Comparison of ENCODE assay signal across 8 cellular contexts in genomic region chr6:157068691-157069228, GRCh38.
DNase-seq lines count a peak whose midpoint lies in the region; ATAC-seq and TF ChIP-seq lines count a peak whose summit lies in the region.

No MANE protein-coding gene starts in this region.

- H3K9me3 ChIP-seq in CD4-positive, alpha-beta T cell (ENCODE audit: control insufficient read depth, low read length), result no peaks in the 10 kb centered on the region

- H3K4me3 Mint-ChIP-seq in CD4-positive, alpha-beta T cell, result peak overlapping the region; percentile 72

- peaks cover 12% of the 10 kb centered on the region for H3K36me3 Mint-ChIP-seq in CD4-positive, alpha-beta T cell (ENCODE audit: low read depth)

- peaks cover 70% of the 10 kb centered on the region for H3K4me1 Mint-ChIP-seq in CD4-positive, alpha-beta T cell (ENCODE audit: low read depth)

- no peaks in the 10 kb centered on the region for H3K27me3 ChIP-seq in CD4-positive, alpha-beta T cell (ENCODE audit: control insufficient read depth, insufficient read depth, low read length)

- TF ChIP-seq CTCF in CD4-positive, alpha-beta T cell (IDR thresholded peaks at IDR 0.05), result no peak

- CTCF ChIA-PET in CD4-positive, alpha-beta T cell (lab: Charles Lee), result interaction anchor here (1.0 kb wide), 1 partner anchor 10 kb away, joined by 3 read pairs; no protein-coding TSS in a partner anchor

- POLR2A ChIA-PET in CD4-positive, alpha-beta T cell (lab: Charles Lee), result interaction anchor here (0.6 to 1.0 kb wide), 3 partner anchors 12 to 48 kb away, joined by 3 read pairs; no protein-coding TSS in a partner anchor

- H3K27ac Mint-ChIP-seq in CD4-positive, alpha-beta T cell, result peak overlapping the region; percentile 38

- no peaks in the 10 kb centered on the region for H3K27me3 Mint-ChIP-seq in CD4-positive, alpha-beta T cell

- intact Hi-C loops in CD4-positive, alpha-beta T cell (cut with DNase I, micrococcal nuclease), result no loop called here

- no peak overlapping the region for H3K27ac ChIP-seq in CD4-positive, alpha-beta T cell (ENCODE audit: low read depth, low read length)
- no peak overlapping the region for H3K27ac ChIP-seq in substantia nigra (ENCODE audit: low read depth, low read length, poor library complexity, severe bottlenecking)

- H3K9me3 Mint-ChIP-seq in CD4-positive, alpha-beta T cell, result no peaks in the 10 kb centered on the region

- no peak for DNase-seq in CD4-positive, alpha-beta T cell
- DNase-seq in amniotic epithelial cell (ENCODE audit: low read depth) (peak; percentile 45), globus pallidus (ENCODE audit: low spot score) (no peak), A172 (ENCODE audit: low spot score) (no peak), substantia nigra (lab: John Stamatoyannopoulos, UW) (no peak)
- no peak for DNase-seq in central memory CD4-positive, alpha-beta T cell

- ATAC-seq in CD4-positive, alpha-beta T cell (ENCODE audit: poor library complexity), result no peak
- ATAC-seq in GM19395 (IDR thresholded peaks at IDR 0.05; ENCODE audit: unreplicated experiment) (peak; percentile 98), HG03159 (IDR thresholded peaks at IDR 0.05; ENCODE audit: unreplicated experiment) (peak; percentile 98)
